In genomic region chr7:1240296-1240820, GRCh38 we compare ENCODE assay signal across 27 cellular contexts. TPM values are rescaled to one million over a fixed set of nuclear protein-coding genes. Genes with fewer than 3 reads are reported as not detected.
A peak's percentile ranks its signal among the peaks of the same experiment; 100 is the strongest.
DNase-seq lines count a peak whose midpoint lies in the region; ATAC-seq and TF ChIP-seq lines count a peak whose summit lies in the region.
"Had no signal": no experiment of that assay in that cellular context is flagged by ENCODE, and none has a peak within 500 bp of the region (broad histone marks: within the 10 kb centered on the region; RNA-seq: fewer than 3 reads in every experiment).

No MANE protein-coding gene starts in this region.

- no peak overlapping the region for H2BK12ac ChIP-seq in trophoblast cell (ENCODE audit: low read length)

- DNase-seq in activated CD4-positive, alpha-beta T cell treated with anti-CD3 and anti-CD28 coated beads, Interleukin-2, amount 10 ng/mL, durations not matched to agents 7 days and 5 days: no peak
- DNase-seq in activated CD4-positive, alpha-beta T cell treated with anti-CD3 and anti-CD28 coated beads, Interleukin-2, amount 50 U/mL, for 1 hour: no peak
- DNase-seq in GM23338 (ENCODE audit: low spot score) (peak; percentile 55), endodermal cell (peak; percentile 72), trophoblast cell (no peak), DMS 273 (lab: John Stamatoyannopoulos, UW; ENCODE audit: unreplicated experiment) (no peak), SHP77 (lab: John Stamatoyannopoulos, UW) (no peak), NCI-H1436 treated with DMSO at 0.1 percent for 48 hours (lab: John Stamatoyannopoulos, UW) (no peak)
- DNase-seq: activated CD4-positive, CD25-positive, alpha-beta regulatory T cell treated with anti-CD3 and anti-CD28 coated beads, Interleukin-2, amount 50 U/mL, for 72 hours; activated naive CD4-positive, alpha-beta T cell treated with anti-CD3 and anti-CD28 coated beads, Interleukin-2, amount 50 U/mL, for 16 hours; cortex of kidney; DMS 273 treated with DMSO at 0.1 percent for 48 hours; GF-D8; heart right ventricle; NCI-H1092 treated with DMSO at 0.1 percent for 48 hours; NCI-H2171; SJCRH30; stomach; T-helper 9 cell had no signal

- H3K36me3 ChIP-seq in GM23338 (ENCODE audit: insufficient read depth) (no peaks in the 10 kb centered on the region), endodermal cell (ENCODE audit: control insufficient read depth, insufficient read depth, low read length) (no peaks in the 10 kb centered on the region), trophoblast cell (ENCODE audit: control insufficient read depth in 1 of 2, insufficient read depth in 2 of 2, low read length in 2 of 2) (no peaks in the 10 kb centered on the region)
- H3K36me3 ChIP-seq: heart right ventricle, SJCRH30, stomach, upper lobe of left lung had no signal

- peaks cover 3% of the 10 kb centered on the region for H3K4me1 Mint-ChIP-seq in activated CD4-positive, alpha-beta T cell treated with anti-CD3 and anti-CD28 coated beads, Interleukin-2, amount 10 ng/mL, durations not matched to agents 7 days and 5 days
- H3K4me1 Mint-ChIP-seq in GM23338 (peaks cover 37% of the 10 kb centered on the region), endodermal cell (peaks cover 18% of the 10 kb centered on the region)

- H4K8ac ChIP-seq in trophoblast cell (ENCODE audit: low read depth, low read length): no peak overlapping the region

- H3K79me2 ChIP-seq in GM23338 (replicated peaks; ENCODE audit: insufficient read depth) (no peaks in the 10 kb centered on the region), trophoblast cell (ENCODE audit: control insufficient read depth, insufficient read depth, low read length, poor library complexity) (no peaks in the 10 kb centered on the region)

- H3K4me1 ChIP-seq in GM23338 (ENCODE audit: insufficient read depth): peaks cover 62% of the 10 kb centered on the region
- H3K4me1 ChIP-seq in endodermal cell (ENCODE audit: control insufficient read depth, insufficient read depth, low read length): peaks cover 10% of the 10 kb centered on the region
- H3K4me1 ChIP-seq in trophoblast cell (ENCODE audit: control insufficient read depth in 1 of 2, insufficient read depth in 2 of 2, low read length in 2 of 2): no peaks in the 10 kb centered on the region
- H3K4me1 ChIP-seq: SJCRH30 had no signal

- H4K12ac ChIP-seq in trophoblast cell (ENCODE audit: low read depth, low read length): no peak overlapping the region

- H3K18ac ChIP-seq in trophoblast cell (ENCODE audit: low read length): no peak overlapping the region

- ATAC-seq in GM23338: peak; percentile 12
- ATAC-seq: sciatic nerve had no signal

- no peaks in the 10 kb centered on the region for H3K79me1 ChIP-seq in trophoblast cell (ENCODE audit: low read length)

- TF ChIP-seq CTCF in GM23338 (conservative IDR thresholded peaks at IDR 0.05; ENCODE audit: low read depth in 2 of 2): no peak
- TF ChIP-seq CTCF in endodermal cell (conservative IDR thresholded peaks at IDR 0.05): no peak

- H3K4ac ChIP-seq in trophoblast cell (ENCODE audit: low read depth, low read length): no peak overlapping the region

- H3K9me3 Mint-ChIP-seq in activated CD4-positive, alpha-beta T cell treated with anti-CD3 and anti-CD28 coated beads, Interleukin-2, amount 10 ng/mL, durations not matched to agents 7 days and 5 days: no peaks in the 10 kb centered on the region
- H3K9me3 Mint-ChIP-seq in GM23338: peaks cover 2% of the 10 kb centered on the region; the same call in 2 of the 3 replicates
- no peaks in the 10 kb centered on the region for H3K9me3 Mint-ChIP-seq in endodermal cell

- no peak overlapping the region for H3K14ac ChIP-seq in trophoblast cell (ENCODE audit: low read length)

- peaks cover 59% of the 10 kb centered on the region for H3K27me3 Mint-ChIP-seq in activated CD4-positive, alpha-beta T cell treated with anti-CD3 and anti-CD28 coated beads, Interleukin-2, amount 10 ng/mL, durations not matched to agents 7 days and 5 days
- H3K27me3 Mint-ChIP-seq in GM23338 (ENCODE audit: insufficient read depth, low read depth, poor library complexity): peaks cover 88% of the 10 kb centered on the region
- peaks cover 87% of the 10 kb centered on the region for H3K27me3 Mint-ChIP-seq in endodermal cell (ENCODE audit: insufficient read depth)

- no peak overlapping the region for H4K91ac ChIP-seq in trophoblast cell (ENCODE audit: low read depth, low read length)

- peaks cover 96% of the 10 kb centered on the region for H3K27me3 ChIP-seq in GM23338 (ENCODE audit: insufficient read depth)
- H3K27me3 ChIP-seq in endodermal cell (ENCODE audit: control insufficient read depth, insufficient read depth, low read length, poor library complexity, severe bottlenecking): peaks cover 98% of the 10 kb centered on the region
- H3K27me3 ChIP-seq in trophoblast cell (ENCODE audit: insufficient read depth, low read length): peaks cover 94% of the 10 kb centered on the region
- H3K27me3 ChIP-seq: SJCRH30 had no signal

- H3K23ac ChIP-seq in trophoblast cell (ENCODE audit: low read length): no peak overlapping the region

- H3K9ac ChIP-seq in endodermal cell (ENCODE audit: extremely low read depth, low read length, poor library complexity, severe bottlenecking) (no peak overlapping the region), trophoblast cell (ENCODE audit: low read length) (no peak overlapping the region)

- H2AFZ ChIP-seq in GM23338: no peak overlapping the region
- H2AFZ ChIP-seq in trophoblast cell (ENCODE audit: insufficient read depth, low read length, poor library complexity): no peak overlapping the region

- H3K9me3 ChIP-seq in endodermal cell (ENCODE audit: control insufficient read depth, low read length) (no peaks in the 10 kb centered on the region), trophoblast cell (ENCODE audit: insufficient read depth, low read depth, low read length) (peaks cover 5% of the 10 kb centered on the region)
- H3K9me3 ChIP-seq: heart right ventricle, SJCRH30, stomach, upper lobe of left lung had no signal

- no peak overlapping the region for H3K4me3 Mint-ChIP-seq in activated CD4-positive, alpha-beta T cell treated with anti-CD3 and anti-CD28 coated beads, Interleukin-2, amount 10 ng/mL, durations not matched to agents 7 days and 5 days
- H3K4me3 Mint-ChIP-seq in GM23338: peak overlapping the region; percentile 56
- peak overlapping the region; percentile 39 for H3K4me3 Mint-ChIP-seq in endodermal cell

- H3K9me2 ChIP-seq in GM23338 (ENCODE audit: insufficient read depth): no peaks in the 10 kb centered on the region

- H2BK120ac ChIP-seq in trophoblast cell (ENCODE audit: insufficient read depth, low read length, poor library complexity): no peak overlapping the region

- H2BK5ac ChIP-seq in trophoblast cell (ENCODE audit: low read depth, low read length, poor library complexity): no peak overlapping the region

- peak overlapping the region; percentile 82 for H3K4me2 ChIP-seq in GM23338
- peak overlapping the region; percentile 9 for H3K4me2 ChIP-seq in trophoblast cell (ENCODE audit: low read length)

- H3K36me3 Mint-ChIP-seq in activated CD4-positive, alpha-beta T cell treated with anti-CD3 and anti-CD28 coated beads, Interleukin-2, amount 10 ng/mL, durations not matched to agents 7 days and 5 days (ENCODE audit: low read depth): no peaks in the 10 kb centered on the region
- no peaks in the 10 kb centered on the region for H3K36me3 Mint-ChIP-seq in GM23338 (ENCODE audit: low read depth)
- no peaks in the 10 kb centered on the region for H3K36me3 Mint-ChIP-seq in endodermal cell (ENCODE audit: low read depth)

- POLR2A ChIA-PET in activated CD4-positive, alpha-beta T cell treated with anti-CD3 and anti-CD28 coated beads, Interleukin-2, amount 10 ng/mL, durations not matched to agents 7 days and 5 days (lab: Charles Lee): no interaction called here

- WGBS in endodermal cell (ENCODE audit: insufficient coverage in 1 of 2, insufficient read length in 1 of 2), 2 experiments: 0 to 1% methylated on average over 10 to 22 of the region's 22 CpGs
- no CpG with 5 or more reads among the region's 22 CpGs for WGBS in trophoblast cell (ENCODE audit: extremely low coverage, insufficient coverage, insufficient read length)

- H3K4me3 ChIP-seq in GM23338: peak overlapping the region; percentile 47
- H3K4me3 ChIP-seq in endodermal cell (ENCODE audit: low read length): no peak overlapping the region
- H3K4me3 ChIP-seq in trophoblast cell (ENCODE audit: low read depth, low read length): no peak overlapping the region
- H3K4me3 ChIP-seq: heart right ventricle, SJCRH30, stomach, upper lobe of left lung had no signal

- H4K20me1 ChIP-seq in GM23338 (replicated peaks; ENCODE audit: insufficient read depth): peaks cover 26% of the 10 kb centered on the region; the same call in 1 of the 2 replicates

- H3F3A ChIP-seq in GM23338 (replicated peaks; ENCODE audit: low read depth): peaks cover 24% of the 10 kb centered on the region

- CTCF ChIA-PET in activated CD4-positive, alpha-beta T cell treated with anti-CD3 and anti-CD28 coated beads, Interleukin-2, amount 10 ng/mL, durations not matched to agents 7 days and 5 days (lab: Charles Lee): interaction anchor here (0.8 to 1.3 kb wide), 4 partner anchors 13 to 18 kb away, joined by 3 to 5 read pairs (median 3); no protein-coding TSS in a partner anchor

- no peak overlapping the region for H2AK5ac ChIP-seq in trophoblast cell (ENCODE audit: low read length)

- H3K27ac Mint-ChIP-seq in activated CD4-positive, alpha-beta T cell treated with anti-CD3 and anti-CD28 coated beads, Interleukin-2, amount 10 ng/mL, durations not matched to agents 7 days and 5 days: peak overlapping the region; percentile 25
- H3K27ac Mint-ChIP-seq in GM23338 (no peak overlapping the region), endodermal cell (no peak overlapping the region)

- H3K27ac ChIP-seq in GM23338 (ENCODE audit: low read depth) (no peak overlapping the region), endodermal cell (ENCODE audit: low read depth, low read length) (peak overlapping the region; percentile 68), trophoblast cell (ENCODE audit: low read depth, low read length) (no peak overlapping the region)
- H3K27ac ChIP-seq: C4-2B, heart right ventricle, SJCRH30, stomach, upper lobe of left lung had no signal

TF ChIP-seq in GM23338, 12 proteins besides CTCF, POLR2A, EP300 and RAD21 (continues in another document):
- TF ChIP-seq JUNB (IDR thresholded peaks at IDR 0.05; ENCODE audit: unreplicated experiment) (no peak), STAT1 (IDR thresholded peaks at IDR 0.05; ENCODE audit: unreplicated experiment) (no peak), EZH2phosphoT487 (IDR thresholded peaks at IDR 0.05; ENCODE audit: unreplicated experiment) (peak; percentile 81)

RNA-seq across cellular contexts. Expression of gene UNCX, which starts 7.7 kb away (rescaled TPM):
- total RNA-seq in activated CD4-positive, alpha-beta T cell treated with anti-CD3 and anti-CD28 coated beads, Interleukin-2, amount 10 ng/mL, durations not matched to agents 7 days and 5 days: not detected
- not detected in 2 replicates for total RNA-seq in GM23338 (2014; rRNA removed; shearing (Covaris generic))
- polyA plus RNA-seq in GM23338 (2016; fragmentation: Nextera tagmentation; extraction: Ambion mirVana): not detected in 2 replicates
- total RNA-seq in endodermal cell: under 1 TPM in 1 of 2 donors, not detected in 1; 0.13 TPM
- polyA plus RNA-seq in endodermal cell (2013, experiment 1 of 2): 15.6 TPM
- 11.1 TPM for polyA plus RNA-seq in endodermal cell (2013, experiment 2 of 2)
- not detected in 2 replicates for polyA plus RNA-seq in trophoblast cell (2013)
- total RNA-seq: H4, heart right ventricle, HT1080, LHCN-M2, lower leg skin, osteocyte, sciatic nerve, stomach, upper lobe of left lung had no signal
- polyA plus RNA-seq: heart right ventricle, stomach had no signal

Comparison
In these comparisons a context has a peak if more than half of its experiments do, and no peak if none do; other contexts are left out.
1. DNase-seq: peak in GM23338 (single experiment) and endodermal cell (single experiment); none in activated CD4-positive, alpha-beta T cell treated with anti-CD3 and anti-CD28 coated beads, Interleukin-2, amount 10 ng/mL, durations not matched to agents 7 days and 5 days (single experiment), activated CD4-positive, alpha-beta T cell treated with anti-CD3 and anti-CD28 coated beads, Interleukin-2, amount 50 U/mL, for 1 hour (single experiment), trophoblast cell (0 of 2), DMS 273 (single experiment), SHP77 (0 of 2) and NCI-H1436 treated with DMSO at 0.1 percent for 48 hours (single experiment).